Comparison of ENCODE assay signal across 9 cellular contexts in the genomic region with DNA sequence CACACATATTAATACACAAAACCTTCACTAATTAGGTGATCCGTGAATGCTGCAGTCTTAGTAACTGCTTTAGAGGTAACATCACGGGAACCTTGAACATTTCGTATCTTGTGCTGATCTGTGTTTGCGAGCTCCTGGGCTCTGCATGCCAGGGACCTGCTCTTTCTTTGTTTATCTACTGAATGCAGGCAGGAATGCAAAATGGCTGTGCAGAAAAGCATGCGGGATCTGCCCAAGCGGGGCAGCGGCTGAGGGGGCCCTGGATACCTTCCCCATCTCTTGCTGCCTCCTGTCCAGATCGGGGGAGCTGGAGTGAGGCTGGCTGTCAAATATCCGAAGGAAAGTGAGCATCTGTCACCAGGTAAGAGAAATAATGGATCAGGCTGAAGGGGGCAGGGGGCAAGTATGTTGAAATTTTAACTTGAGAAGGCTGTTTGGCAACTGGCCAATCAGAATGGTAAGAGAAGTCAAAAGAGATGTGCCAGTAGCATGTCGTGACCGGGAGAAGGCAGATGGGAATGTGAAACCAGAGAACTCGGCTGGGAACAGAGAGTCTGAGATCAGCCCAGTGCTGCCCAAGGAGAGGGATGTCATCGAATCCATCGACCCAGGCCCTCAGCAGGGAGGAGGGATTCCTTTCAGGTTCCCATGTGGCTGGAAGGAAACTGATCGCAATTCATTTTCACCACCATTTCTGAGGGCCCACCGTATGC.
A peak's percentile ranks its signal among the peaks of the same experiment; 100 is the strongest.
DNase-seq lines count a peak whose midpoint lies in the region; ATAC-seq and TF ChIP-seq lines count a peak whose summit lies in the region.
"Had no signal": no experiment of that assay in that cellular context is flagged by ENCODE, and none has a peak within 500 bp of the region (broad histone marks: within the 10 kb centered on the region; RNA-seq: fewer than 3 reads in every experiment).

No MANE protein-coding gene starts in this region.

- H3K27me3 ChIP-seq in GM23338 (ENCODE audit: insufficient read depth): no peaks in the 10 kb centered on the region
- no peaks in the 10 kb centered on the region for H3K27me3 ChIP-seq in esophagus (ENCODE audit: control insufficient read depth in 1 of 2, insufficient read depth in 2 of 2, low read length in 2 of 2)
- no peaks in the 10 kb centered on the region for H3K27me3 ChIP-seq in body of pancreas
- no peaks in the 10 kb centered on the region for H3K27me3 ChIP-seq in GM23248 (replicated peaks; ENCODE audit: insufficient read depth)

- ATAC-seq in GM23338 (peak; percentile 86), body of pancreas (no peak), GM19463 (IDR thresholded peaks at IDR 0.05; ENCODE audit: unreplicated experiment) (no peak), HG02870 (IDR thresholded peaks at IDR 0.05; ENCODE audit: unreplicated experiment) (no peak)

- H3K27me3 Mint-ChIP-seq in GM23338 (ENCODE audit: insufficient read depth, low read depth, poor library complexity) (peaks cover 2% of the 10 kb centered on the region), osteocyte (ENCODE audit: unreplicated experiment) (no peaks in the 10 kb centered on the region)

- H3K9me3 Mint-ChIP-seq in GM23338 (no peaks in the 10 kb centered on the region), osteocyte (ENCODE audit: unreplicated experiment) (no peaks in the 10 kb centered on the region)

- intact Hi-C loops in body of pancreas (cut with DNase I): no loop called here

- peaks cover 10% of the 10 kb centered on the region for H3K4me1 ChIP-seq in GM23338 (ENCODE audit: insufficient read depth)
- peaks cover 5 to 34% of the 10 kb centered on the region in 2 donors for H3K4me1 ChIP-seq in esophagus (ENCODE audit: control insufficient read depth in 2 of 2, insufficient read depth in 2 of 2, low read length in 1 of 2)
- H3K4me1 ChIP-seq in body of pancreas: peaks cover 21% of the 10 kb centered on the region
- H3K4me1 ChIP-seq in GM23248 (ENCODE audit: insufficient read depth): peaks cover 3% of the 10 kb centered on the region; the same call in 1 of the 2 replicates

- H3F3A ChIP-seq in GM23338 (replicated peaks; ENCODE audit: low read depth) (no peaks in the 10 kb centered on the region), GM23248 (ENCODE audit: insufficient read depth) (no peaks in the 10 kb centered on the region)

- in situ Hi-C loops in GM23248 (cut with MboI): no loop called here

- no peak overlapping the region; the same call in 2 of the 3 replicates for H3K4me3 Mint-ChIP-seq in GM23338
- peak overlapping the region; percentile 39 for H3K4me3 Mint-ChIP-seq in osteocyte (ENCODE audit: unreplicated experiment)

- H3K4me2 ChIP-seq in GM23338 (0 out of 2 replicates have a peak overlapping the region, but pooled peaks have one; percentile 19), GM23248 (ENCODE audit: unreplicated experiment) (no peak overlapping the region)

- H4K20me1 ChIP-seq in GM23338 (replicated peaks; ENCODE audit: insufficient read depth) (no peaks in the 10 kb centered on the region), GM23248 (ENCODE audit: insufficient read depth) (no peaks in the 10 kb centered on the region)

- H3K27ac Mint-ChIP-seq in GM23338 (peak overlapping the region; percentile 68), osteocyte (ENCODE audit: unreplicated experiment) (peak overlapping the region; percentile 94)

- TF ChIP-seq CTCF in GM23338 (conservative IDR thresholded peaks at IDR 0.05; ENCODE audit: low read depth in 2 of 2) (no peak), osteocyte (IDR thresholded peaks at IDR 0.05) (no peak), body of pancreas (IDR thresholded peaks at IDR 0.05) (no peak)

- H3K4me3 ChIP-seq in GM23338 (no peak overlapping the region), esophagus (ENCODE audit: low read depth in 1 of 2, low read length in 2 of 2) (no peak overlapping the region), body of pancreas (no peak overlapping the region), GM23248 (no peak overlapping the region)

- no peak overlapping the region for H2AFZ ChIP-seq in GM23338
- H2AFZ ChIP-seq in GM23248: no peak overlapping the region

- H3K27ac ChIP-seq in GM23338 (ENCODE audit: low read depth): peak overlapping the region; percentile 22; the same call in 1 of the 2 replicates
- H3K27ac ChIP-seq in esophagus (ENCODE audit: low read depth in 2 of 2, low read length in 1 of 2): peak overlapping the region; percentile 29 to 72
- H3K27ac ChIP-seq in body of pancreas: peak overlapping the region in 1 of 4 donors; percentile 3
- no peak overlapping the region for H3K27ac ChIP-seq in GM23248

- H3K36me3 Mint-ChIP-seq in GM23338 (ENCODE audit: low read depth) (no peaks in the 10 kb centered on the region; the same call in 2 of the 3 replicates), osteocyte (ENCODE audit: unreplicated experiment) (peaks cover 5% of the 10 kb centered on the region)

- no peak overlapping the region for H3K9ac ChIP-seq in GM23248

- no peaks in the 10 kb centered on the region for H3K79me2 ChIP-seq in GM23338 (replicated peaks; ENCODE audit: insufficient read depth)
- no peaks in the 10 kb centered on the region for H3K79me2 ChIP-seq in GM23248 (ENCODE audit: insufficient read depth)

- no peak for TF ChIP-seq POLR2A in body of pancreas (IDR thresholded peaks at IDR 0.05)

- H3K9me3 ChIP-seq in esophagus (ENCODE audit: control insufficient read depth in 2 of 2, insufficient read depth in 1 of 2, low read depth in 1 of 2, low read length in 1 of 2) (peaks cover 0 to 4% of the 10 kb centered on the region in 2 donors), body of pancreas (no peaks in the 10 kb centered on the region), GM23248 (ENCODE audit: low read depth) (no peaks in the 10 kb centered on the region)

- H3K9me2 ChIP-seq in GM23338 (ENCODE audit: insufficient read depth) (peaks cover 15% of the 10 kb centered on the region), GM23248 (ENCODE audit: insufficient read depth) (no peaks in the 10 kb centered on the region)

- H3K36me3 ChIP-seq in GM23338 (ENCODE audit: insufficient read depth): no peaks in the 10 kb centered on the region
- no peaks in the 10 kb centered on the region for H3K36me3 ChIP-seq in esophagus (ENCODE audit: control insufficient read depth in 2 of 2, insufficient read depth in 2 of 2, low read length in 1 of 2)
- no peaks in the 10 kb centered on the region for H3K36me3 ChIP-seq in body of pancreas (replicated peaks in 1 of 2; ENCODE audit: insufficient read depth in 1 of 2, low read depth in 2 of 2)
- no peaks in the 10 kb centered on the region for H3K36me3 ChIP-seq in GM23248 (ENCODE audit: low read depth)

- peaks cover 24% of the 10 kb centered on the region for H3K4me1 Mint-ChIP-seq in GM23338
- H3K4me1 Mint-ChIP-seq in osteocyte (ENCODE audit: unreplicated experiment): peaks cover 62% of the 10 kb centered on the region

- WGBS in esophagus, 2 donors: 56 to 57% methylated on average over 16 of the region's 16 CpGs
- WGBS in body of pancreas, 2 donors: 67 to 79% methylated on average over 15 to 16 of the region's 16 CpGs
- 83% methylated on average over 16 of the region's 16 CpGs for WGBS in GM23248 (ENCODE audit: low coverage in 1 of 2, low lambda C conversion rate in 2 of 2, missing lambda C conversion rate in 2 of 2), 2 experiments

- DNase-seq in GM23338 (ENCODE audit: low spot score) (peak; percentile 60), NCI-H2171 treated with DMSO at 0.1 percent for 48 hours (lab: John Stamatoyannopoulos, UW) (peak; percentile 100), osteocyte (ENCODE audit: extremely low spot score, unreplicated experiment) (no peak), body of pancreas (no peak), GM23248 (no peak)
- DNase-seq: effector CD4-positive, alpha-beta T cell had no signal

TF ChIP-seq in GM23338, 12 proteins besides CTCF, POLR2A, EP300 and RAD21 (continues in another document):
- TF ChIP-seq EZH2 (IDR thresholded peaks at IDR 0.05; ENCODE audit: low read depth, unreplicated experiment): no peak

Comparison
In these comparisons a context has a peak if more than half of its experiments do, and no peak if none do; other contexts are left out.
1. DNase-seq: peak in GM23338 (single experiment) and NCI-H2171 treated with DMSO at 0.1 percent for 48 hours (single experiment); none in osteocyte (single experiment), body of pancreas (0 of 4) and GM23248 (single experiment).